Comparison of ENCODE assay signal across 3 cellular contexts in the genomic region with DNA sequence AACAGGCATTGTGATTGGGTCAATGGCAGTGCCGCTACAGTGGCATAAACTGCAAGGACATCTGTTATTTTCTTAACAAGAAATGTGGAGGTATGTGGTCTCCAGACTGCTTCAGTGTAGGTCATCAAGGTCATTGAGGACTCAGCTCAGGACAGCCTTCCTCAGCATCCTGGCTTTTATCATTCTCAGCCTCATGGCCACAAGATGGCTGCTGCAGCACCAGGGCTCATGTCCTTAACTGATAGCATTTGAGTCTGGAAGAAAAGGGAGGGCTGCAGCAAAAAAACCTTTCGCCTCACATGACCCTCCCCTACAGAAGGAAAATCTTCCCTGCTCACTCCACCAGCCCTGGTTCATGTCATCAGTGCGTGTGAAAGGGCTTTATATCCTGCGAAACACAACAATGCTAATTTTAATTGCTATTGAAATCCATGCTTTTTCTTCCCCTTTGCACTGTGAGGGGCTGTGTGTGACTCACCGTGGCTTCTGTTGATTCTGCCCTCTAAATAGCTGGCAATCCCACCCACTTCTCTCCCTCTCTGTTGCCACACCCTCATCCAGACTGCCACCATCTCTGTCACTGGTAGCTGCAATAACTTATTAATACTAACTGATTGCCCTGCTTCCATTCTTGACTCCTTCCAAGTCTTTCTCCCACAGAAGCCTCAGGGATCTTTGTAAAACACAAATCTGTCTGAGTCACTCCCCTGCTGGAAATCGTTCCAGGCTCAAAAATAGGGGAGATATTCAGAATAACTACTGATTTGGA.
A peak's percentile ranks its signal among the peaks of the same experiment; 100 is the strongest.
TF ChIP-seq lines count a peak whose summit lies in the region.

No MANE protein-coding gene starts in this region.

TF ChIP-seq in IMR-90, 13 proteins besides CTCF, POLR2A, EP300 and RAD21:
- TF ChIP-seq CEBPB (IDR thresholded peaks at IDR 0.05; ENCODE audit: low read depth, low read length) = 0 out of 2 replicates have a peak, but pooled peaks have one; percentile 18
- TF ChIP-seq MXI1 (IDR thresholded peaks at IDR 0.05; ENCODE audit: borderline replicate concordance, low read depth, low read length) = no peak
- no peak for TF ChIP-seq MAZ (IDR thresholded peaks at IDR 0.05; ENCODE audit: borderline replicate concordance, low read depth, low read length)
- no peak for TF ChIP-seq CHD1 (IDR thresholded peaks at IDR 0.05; ENCODE audit: low read depth, low read length)
TF ChIP-seq in IMR-90: peak in this region for 1.

TF ChIP-seq in K562, 482 proteins besides CTCF, POLR2A, EP300 and RAD21 (continues in another document):
- TF ChIP-seq, protein P1, sequence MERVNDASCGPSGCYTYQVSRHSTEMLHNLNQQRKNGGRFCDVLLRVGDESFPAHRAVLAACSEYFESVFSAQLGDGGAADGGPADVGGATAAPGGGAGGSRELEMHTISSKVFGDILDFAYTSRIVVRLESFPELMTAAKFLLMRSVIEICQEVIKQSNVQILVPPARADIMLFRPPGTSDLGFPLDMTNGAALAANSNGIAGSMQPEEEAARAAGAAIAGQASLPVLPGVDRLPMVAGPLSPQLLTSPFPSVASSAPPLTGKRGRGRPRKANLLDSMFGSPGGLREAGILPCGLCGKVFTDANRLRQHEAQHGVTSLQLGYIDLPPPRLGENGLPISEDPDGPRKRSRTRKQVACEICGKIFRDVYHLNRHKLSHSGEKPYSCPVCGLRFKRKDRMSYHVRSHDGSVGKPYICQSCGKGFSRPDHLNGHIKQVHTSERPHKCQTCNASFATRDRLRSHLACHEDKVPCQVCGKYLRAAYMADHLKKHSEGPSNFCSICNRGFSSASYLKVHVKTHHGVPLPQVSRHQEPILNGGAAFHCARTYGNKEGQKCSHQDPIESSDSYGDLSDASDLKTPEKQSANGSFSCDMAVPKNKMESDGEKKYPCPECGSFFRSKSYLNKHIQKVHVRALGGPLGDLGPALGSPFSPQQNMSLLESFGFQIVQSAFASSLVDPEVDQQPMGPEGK (CRISPR knock-in tag; IDR thresholded peaks at IDR 0.05; ENCODE audit: borderline replicate concordance) = no peak
- TF ChIP-seq DPF2 (IDR thresholded peaks at IDR 0.05) = 0 out of 2 replicates have a peak, but pooled peaks have one; percentile 16
- no peak for TF ChIP-seq EZH2 (IDR thresholded peaks at IDR 0.05; ENCODE audit: borderline replicate concordance, low read depth, low read length)
- TF ChIP-seq ZNF124 (CRISPR knock-in tag; IDR thresholded peaks at IDR 0.05) = no peak
- TF ChIP-seq EGR1 (conservative IDR thresholded peaks at IDR 0.05) = no peak
- no peak for TF ChIP-seq SAP30 (IDR thresholded peaks at IDR 0.05; ENCODE audit: borderline replicate concordance, insufficient read depth, low read depth, low read length, poor library complexity, severe bottlenecking)
- no peak; the same call in 1 of the 2 replicates for TF ChIP-seq BCOR (IDR thresholded peaks at IDR 0.05)
- TF ChIP-seq CXXC5 (CRISPR knock-in tag; IDR thresholded peaks at IDR 0.05) = no peak
- no peak for TF ChIP-seq ARID2 (IDR thresholded peaks at IDR 0.05)
- no peak for TF ChIP-seq GATAD2A (IDR thresholded peaks at IDR 0.05)
- no peak for TF ChIP-seq ZEB2 (IDR thresholded peaks at IDR 0.05)
- TF ChIP-seq ZNF589 (CRISPR knock-in tag; IDR thresholded peaks at IDR 0.05; ENCODE audit: low read depth) = no peak
- TF ChIP-seq NCOA1 (IDR thresholded peaks at IDR 0.05; ENCODE audit: low read depth) = no peak
- TF ChIP-seq, protein P2, sequence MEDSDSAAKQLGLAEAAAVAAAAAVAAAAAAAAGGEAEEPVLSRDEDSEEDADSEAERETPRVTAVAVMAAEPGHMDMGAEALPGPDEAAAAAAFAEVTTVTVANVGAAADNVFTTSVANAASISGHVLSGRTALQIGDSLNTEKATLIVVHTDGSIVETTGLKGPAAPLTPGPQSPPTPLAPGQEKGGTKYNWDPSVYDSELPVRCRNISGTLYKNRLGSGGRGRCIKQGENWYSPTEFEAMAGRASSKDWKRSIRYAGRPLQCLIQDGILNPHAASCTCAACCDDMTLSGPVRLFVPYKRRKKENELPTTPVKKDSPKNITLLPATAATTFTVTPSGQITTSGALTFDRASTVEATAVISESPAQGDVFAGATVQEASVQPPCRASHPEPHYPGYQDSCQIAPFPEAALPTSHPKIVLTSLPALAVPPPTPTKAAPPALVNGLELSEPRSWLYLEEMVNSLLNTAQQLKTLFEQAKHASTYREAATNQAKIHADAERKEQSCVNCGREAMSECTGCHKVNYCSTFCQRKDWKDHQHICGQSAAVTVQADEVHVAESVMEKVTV (CRISPR knock-in tag; IDR thresholded peaks at IDR 0.05) = no peak
- TF ChIP-seq TAL1 (IDR thresholded peaks at IDR 0.05) = peak; percentile 46; the same call in 1 of the 2 replicates
- TF ChIP-seq GATA2 (CRISPR knock-in tag; IDR thresholded peaks at IDR 0.05) = peak; percentile 39; the same call in 1 of the 2 replicates
- TF ChIP-seq RUNX1 (IDR thresholded peaks at IDR 0.05; ENCODE audit: low read depth) = no peak
- TF ChIP-seq FOSL1 (tag; conservative IDR thresholded peaks at IDR 0.05) = no peak
- TF ChIP-seq NONO (IDR thresholded peaks at IDR 0.05; ENCODE audit: low read depth in 2 of 2, low read length in 1 of 2) = no peak
- no peak for TF ChIP-seq HDAC2 (IDR thresholded peaks at IDR 0.05)
- TF ChIP-seq HNRNPLL (IDR thresholded peaks at IDR 0.05; ENCODE audit: low read depth, low read length, poor library complexity, severe bottlenecking) = no peak
- no peak for TF ChIP-seq MCM7 (IDR thresholded peaks at IDR 0.05)
- peak; percentile 28; the same call in 1 of the 2 replicates for TF ChIP-seq ZNF384 (IDR thresholded peaks at IDR 0.05; ENCODE audit: low read depth, low read length)
- peak in 1 of 2 experiments; percentile 62; a peak in 1 of 3 replicates for TF ChIP-seq CBX3 (IDR thresholded peaks at IDR 0.05; ENCODE audit: borderline replicate concordance in 1 of 2, low read length in 2 of 2)
- TF ChIP-seq ELF2 (CRISPR knock-in tag; IDR thresholded peaks at IDR 0.05) = no peak
- TF ChIP-seq EP400 (IDR thresholded peaks at IDR 0.05) = no peak
- no peak for TF ChIP-seq ERF (CRISPR knock-in tag; IDR thresholded peaks at IDR 0.05)
- TF ChIP-seq, protein P3, sequence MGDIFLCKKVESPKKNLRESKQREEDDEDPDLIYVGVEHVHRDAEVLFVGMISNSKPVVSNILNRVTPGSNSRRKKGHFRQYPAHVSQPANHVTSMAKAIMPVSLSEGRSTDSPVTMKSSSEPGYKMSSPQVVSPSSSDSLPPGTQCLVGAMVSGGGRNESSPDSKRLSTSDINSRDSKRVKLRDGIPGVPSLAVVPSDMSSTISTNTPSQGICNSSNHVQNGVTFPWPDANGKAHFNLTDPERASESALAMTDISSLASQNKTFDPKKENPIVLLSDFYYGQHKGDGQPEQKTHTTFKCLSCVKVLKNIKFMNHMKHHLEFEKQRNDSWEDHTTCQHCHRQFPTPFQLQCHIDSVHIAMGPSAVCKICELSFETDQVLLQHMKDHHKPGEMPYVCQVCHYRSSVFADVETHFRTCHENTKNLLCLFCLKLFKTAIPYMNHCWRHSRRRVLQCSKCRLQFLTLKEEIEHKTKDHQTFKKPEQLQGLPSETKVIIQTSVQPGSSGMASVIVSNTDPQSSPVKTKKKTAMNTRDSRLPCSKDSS (IDR thresholded peaks at IDR 0.05; ENCODE audit: low read depth, partially characterized antibody) = no peak
- TF ChIP-seq, protein P4, sequence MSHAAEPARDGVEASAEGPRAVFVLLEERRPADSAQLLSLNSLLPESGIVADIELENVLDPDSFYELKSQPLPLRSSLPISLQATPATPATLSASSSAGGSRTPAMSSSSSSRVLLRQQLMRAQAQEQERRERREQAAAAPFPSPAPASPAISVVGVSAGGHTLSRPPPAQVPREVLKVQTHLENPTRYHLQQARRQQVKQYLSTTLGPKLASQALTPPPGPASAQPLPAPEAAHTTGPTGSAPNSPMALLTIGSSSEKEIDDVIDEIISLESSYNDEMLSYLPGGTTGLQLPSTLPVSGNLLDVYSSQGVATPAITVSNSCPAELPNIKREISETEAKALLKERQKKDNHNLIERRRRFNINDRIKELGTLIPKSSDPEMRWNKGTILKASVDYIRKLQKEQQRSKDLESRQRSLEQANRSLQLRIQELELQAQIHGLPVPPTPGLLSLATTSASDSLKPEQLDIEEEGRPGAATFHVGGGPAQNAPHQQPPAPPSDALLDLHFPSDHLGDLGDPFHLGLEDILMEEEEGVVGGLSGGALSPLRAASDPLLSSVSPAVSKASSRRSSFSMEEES (CRISPR knock-in tag; IDR thresholded peaks at IDR 0.05) = no peak

TF ChIP-seq in HepG2, 621 proteins besides CTCF, POLR2A, EP300 and RAD21:
- TF ChIP-seq ZNF777 (CRISPR knock-in tag; IDR thresholded peaks at IDR 0.05) = no peak
- no peak for TF ChIP-seq CHD4 (IDR thresholded peaks at IDR 0.05; ENCODE audit: borderline replicate concordance, low read length)
- no peak for TF ChIP-seq POLR2AphosphoS2 (IDR thresholded peaks at IDR 0.05; ENCODE audit: low read depth, low read length)
- no peak for TF ChIP-seq ZNF260 (CRISPR knock-in tag; IDR thresholded peaks at IDR 0.05; ENCODE audit: borderline replicate concordance, low read depth)
- TF ChIP-seq CCDC6 (CRISPR knock-in tag; IDR thresholded peaks at IDR 0.05) = no peak
- no peak for TF ChIP-seq MTF1 (CRISPR knock-in tag; IDR thresholded peaks at IDR 0.05)
- no peak for TF ChIP-seq CHD2 (IDR thresholded peaks at IDR 0.05; ENCODE audit: low read depth, low read length)
- TF ChIP-seq MEIS1 (CRISPR knock-in tag; IDR thresholded peaks at IDR 0.05; ENCODE audit: borderline replicate concordance) = no peak
- no peak for TF ChIP-seq ZNF350 (CRISPR knock-in tag; IDR thresholded peaks at IDR 0.05; ENCODE audit: borderline replicate concordance, low read depth)
- no peak for TF ChIP-seq SRF (IDR thresholded peaks at IDR 0.05; ENCODE audit: low read depth, low read length)
- no peak for TF ChIP-seq STAG1 (CRISPR knock-in tag; IDR thresholded peaks at IDR 0.05)
- TF ChIP-seq XBP1 (CRISPR knock-in tag; IDR thresholded peaks at IDR 0.05) = no peak
